In the genomic region with DNA sequence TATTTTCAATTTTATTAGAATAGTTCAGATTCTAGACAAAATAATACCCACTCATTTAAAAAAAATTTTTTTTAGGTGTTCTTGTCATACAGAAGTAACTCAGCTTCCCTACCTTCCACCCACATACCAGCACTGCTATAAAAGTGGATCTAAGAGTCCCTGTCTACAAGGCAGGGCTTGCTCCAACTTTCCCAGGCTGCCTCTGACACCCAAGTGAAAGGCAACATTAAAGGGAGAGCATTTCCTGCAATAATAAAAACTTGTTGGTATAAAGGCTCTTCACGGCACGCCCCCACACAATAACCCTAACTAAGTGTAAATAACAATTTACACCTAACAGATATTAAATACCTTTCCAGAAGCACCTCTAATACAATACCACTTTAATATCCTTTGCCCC, we compare ENCODE assay signal across 22 cellular contexts.
"Had no signal": no experiment of that assay in that cellular context is flagged by ENCODE, and none has a peak within 500 bp of the region (broad histone marks: within the 10 kb centered on the region; RNA-seq: fewer than 3 reads in every experiment).

No MANE protein-coding gene starts in this region.

- H3K36me3 ChIP-seq: esophagus squamous epithelium, lower lobe of right lung, right lobe of liver, stomach, thyroid gland had no signal

- H3K27me3 ChIP-seq: esophagus squamous epithelium, right lobe of liver, stomach, thyroid gland had no signal

- H3K4me3 ChIP-seq: esophagus squamous epithelium, lower lobe of right lung, right lobe of liver, stomach, thyroid gland had no signal

- H3K27ac ChIP-seq: esophagus squamous epithelium, lower lobe of right lung, right lobe of liver, stomach, thyroid gland had no signal

- ATAC-seq: effector memory CD8-positive, alpha-beta T cell; left ventricle myocardium superior; lower lobe of right lung; natural killer cell treated with Interleukin-12 subunit alpha and Interleukin-12 subunit beta and Interleukin-15 and Interleukin-18, amount 100 ng/mL, for 72 hours; right lobe of liver; stimulated activated effector memory CD8-positive, alpha-beta T cell treated with anti-CD3 and anti-CD28 coated beads, Interleukin-12 subunit alpha, Interleukin-12 subunit beta, amount 100 ng/mL, for 72 hours had no signal

- DNase-seq: cortex of kidney; effector memory CD8-positive, alpha-beta T cell; erythroblast; esophagus squamous epithelium; foreskin melanocyte; hypothalamus; immature natural killer cell; islet precursor cell; kidney glomerular epithelial cell; left ventricle myocardium superior; lower lobe of right lung; naive B cell; nucleus accumbens; retina; right lobe of liver; stimulated activated CD4-positive, alpha-beta T cell treated with anti-CD3 and anti-CD28 coated beads, Interleukin-2, amount 100 ng/mL, for 24 hours; stimulated activated CD4-positive, alpha-beta T cell treated with anti-CD3 and anti-CD28 coated beads, Interleukin-4, amount 100 ng/mL, for 24 hours; stimulated activated naive CD4-positive, alpha-beta T cell treated with Interleukin-2 at 50 U/mL for 16 hours; stomach; thyroid gland had no signal

- H3K9me3 ChIP-seq: esophagus squamous epithelium, lower lobe of right lung, right lobe of liver, stomach, thyroid gland had no signal
